ENCODE assay signal across 13 cellular contexts in the genomic region with DNA sequence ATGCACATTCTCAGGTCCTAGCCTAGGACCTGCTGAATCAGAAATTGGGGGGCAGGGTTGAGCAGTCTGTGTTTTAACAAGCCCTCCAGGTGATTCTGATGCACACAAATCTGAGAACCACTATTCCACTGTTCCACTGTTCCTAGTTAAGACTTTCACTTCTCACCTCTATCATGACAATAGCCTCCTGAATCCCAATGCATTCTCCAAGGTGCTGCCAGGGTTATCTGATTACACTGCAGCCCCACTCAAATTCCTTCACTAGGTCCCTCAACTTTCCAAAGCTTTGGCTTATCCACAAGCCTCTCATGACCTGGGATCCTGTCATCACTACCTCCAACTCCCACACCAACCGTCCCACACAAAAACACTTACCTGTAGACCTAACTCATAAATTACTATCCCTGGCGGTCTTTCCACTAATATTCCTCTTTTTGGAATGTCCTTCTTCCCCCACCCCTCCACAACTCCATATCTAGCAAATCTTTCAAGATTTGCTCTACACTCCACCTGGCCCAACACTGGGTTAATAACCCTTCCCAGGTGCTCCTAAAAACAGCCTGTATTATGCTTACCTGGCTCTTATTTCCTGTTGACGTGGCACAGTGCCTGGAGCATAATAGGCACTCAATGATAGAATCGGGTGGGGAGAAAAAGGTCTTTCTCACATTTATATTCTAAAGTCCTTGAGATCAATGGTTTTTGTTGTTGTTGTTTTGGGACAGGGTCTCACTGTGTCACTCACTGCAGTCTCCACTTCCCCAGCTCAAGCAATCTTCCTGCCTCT. TPM values are rescaled to one million over a fixed set of nuclear protein-coding genes. Genes with fewer than 3 reads are reported as not detected.
A peak's percentile ranks its signal among the peaks of the same experiment; 100 is the strongest.
DNase-seq lines count a peak whose midpoint lies in the region; ATAC-seq and TF ChIP-seq lines count a peak whose summit lies in the region.
"Had no signal": no experiment of that assay in that cellular context is flagged by ENCODE, and none has a peak within 500 bp of the region (broad histone marks: within the 10 kb centered on the region; RNA-seq: fewer than 3 reads in every experiment).

No MANE protein-coding gene starts in this region.

- H3K27me3 Mint-ChIP-seq in activated CD4-positive, alpha-beta T cell treated with anti-CD3 and anti-CD28 coated beads for 36 hours: no peaks in the 10 kb centered on the region
- no peaks in the 10 kb centered on the region for H3K27me3 Mint-ChIP-seq in effector memory CD8-positive, alpha-beta T cell
- no peaks in the 10 kb centered on the region for H3K27me3 Mint-ChIP-seq in osteocyte (ENCODE audit: unreplicated experiment)

- H3K4me1 Mint-ChIP-seq in activated CD4-positive, alpha-beta T cell treated with anti-CD3 and anti-CD28 coated beads for 36 hours: peaks cover 57% of the 10 kb centered on the region
- peaks cover 53 to 58% of the 10 kb centered on the region in 2 donors for H3K4me1 Mint-ChIP-seq in effector memory CD8-positive, alpha-beta T cell (ENCODE audit: low read depth in 2 of 2)
- H3K4me1 Mint-ChIP-seq in osteocyte (ENCODE audit: unreplicated experiment): peaks cover 53% of the 10 kb centered on the region

- CTCF ChIA-PET in activated CD4-positive, alpha-beta T cell treated with anti-CD3 and anti-CD28 coated beads for 36 hours (lab: Charles Lee): interaction anchor here (1.4 kb wide), 1 partner anchor 19 kb away, joined by 4 read pairs; no protein-coding TSS in a partner anchor

- no peak for DNase-seq in activated CD4-positive, alpha-beta T cell treated with anti-CD3 and anti-CD28 coated beads for 36 hours
- DNase-seq in activated CD4-positive, alpha-beta T cell treated with anti-CD3 and anti-CD28 coated beads for 1 hour: no peak
- DNase-seq in NCI-H1105 treated with DMSO at 0.1 percent for 48 hours (lab: John Stamatoyannopoulos, UW) (peak; percentile 63), osteocyte (ENCODE audit: extremely low spot score, unreplicated experiment) (no peak), MG63 (no peak), GM19238 (ENCODE audit: insufficient read length, low spot score) (no peak), Ammon's horn (ENCODE audit: low spot score) (no peak)
- no peak for DNase-seq in effector memory CD8-positive, alpha-beta T cell
- DNase-seq: activated CD4-positive, CD25-positive, alpha-beta regulatory T cell; activated T-cell treated with anti-CD3 and anti-CD28 coated beads, Interleukin-2, amount 50 U/mL, for 4 hours; NCI-H226; SK-N-SH had no signal

- no peaks in the 10 kb centered on the region for H3K27me3 ChIP-seq in MG63

- TF ChIP-seq CTCF in osteocyte (IDR thresholded peaks at IDR 0.05): no peak

- no peak overlapping the region for H3K4me3 ChIP-seq in MG63
- H3K4me3 ChIP-seq: skin epidermis had no signal

- peak overlapping the region; percentile 12 for H3K27ac Mint-ChIP-seq in activated CD4-positive, alpha-beta T cell treated with anti-CD3 and anti-CD28 coated beads for 36 hours
- H3K27ac Mint-ChIP-seq in effector memory CD8-positive, alpha-beta T cell: peak overlapping the region; percentile 39 to 67
- peak overlapping the region; percentile 9 for H3K27ac Mint-ChIP-seq in osteocyte (ENCODE audit: unreplicated experiment)

- ATAC-seq in activated CD4-positive, alpha-beta T cell treated with anti-CD3 and anti-CD28 coated beads for 36 hours: no peak
- ATAC-seq in effector memory CD8-positive, alpha-beta T cell (replicated peaks): no peak

- peaks cover 50% of the 10 kb centered on the region for H3K36me3 Mint-ChIP-seq in activated CD4-positive, alpha-beta T cell treated with anti-CD3 and anti-CD28 coated beads for 36 hours (ENCODE audit: low read depth)
- peaks cover 9% of the 10 kb centered on the region for H3K36me3 Mint-ChIP-seq in effector memory CD8-positive, alpha-beta T cell (ENCODE audit: insufficient read depth)
- peaks cover 27% of the 10 kb centered on the region for H3K36me3 Mint-ChIP-seq in osteocyte (ENCODE audit: unreplicated experiment)

- POLR2A ChIA-PET in activated CD4-positive, alpha-beta T cell treated with anti-CD3 and anti-CD28 coated beads for 36 hours (lab: Charles Lee): no interaction called here

- intact Hi-C loops in activated CD4-positive, alpha-beta T cell treated with anti-CD3 and anti-CD28 coated beads for 36 hours (cut with DNase I, micrococcal nuclease): no loop called here

- H3K9me3 Mint-ChIP-seq in activated CD4-positive, alpha-beta T cell treated with anti-CD3 and anti-CD28 coated beads for 36 hours (ENCODE audit: low read depth): peaks cover 8% of the 10 kb centered on the region
- H3K9me3 Mint-ChIP-seq in effector memory CD8-positive, alpha-beta T cell: no peaks in the 10 kb centered on the region
- no peaks in the 10 kb centered on the region for H3K9me3 Mint-ChIP-seq in osteocyte (ENCODE audit: unreplicated experiment)

- no peaks in the 10 kb centered on the region for H3K9me3 ChIP-seq in MG63
- H3K9me3 ChIP-seq: SK-N-SH had no signal

- H3K4me3 Mint-ChIP-seq in activated CD4-positive, alpha-beta T cell treated with anti-CD3 and anti-CD28 coated beads for 36 hours: no peak overlapping the region
- peak overlapping the region; percentile 6 to 9 for H3K4me3 Mint-ChIP-seq in effector memory CD8-positive, alpha-beta T cell
- H3K4me3 Mint-ChIP-seq in osteocyte (ENCODE audit: unreplicated experiment): no peak overlapping the region
- H3K4me3 Mint-ChIP-seq: activated T-cell treated with anti-CD3 and anti-CD28 coated beads, Interleukin-2, amount 50 U/mL, for 4 hours had no signal

- peaks cover 28% of the 10 kb centered on the region for H3K36me3 ChIP-seq in MG63

RNA-seq across cellular contexts. Expression of a gene that starts 27.2 kb away (rescaled TPM):
- total RNA-seq in activated CD4-positive, alpha-beta T cell treated with anti-CD3 and anti-CD28 coated beads for 36 hours: 100 to 1,000 TPM; 164 to 226 TPM
- total RNA-seq in osteocyte: 370 and 381 TPM in 2 replicates
- 99.0 and 103 TPM in 2 replicates for total RNA-seq in MG63 (2014; rRNA removed; shearing (Covaris generic); ENCODE audit: low replicate concordance)

Comparison
In these comparisons a context has a peak if more than half of its experiments do, and no peak if none do; other contexts are left out.
1. H3K4me3 Mint-ChIP-seq: peak in effector memory CD8-positive, alpha-beta T cell (2 of 2); none in activated CD4-positive, alpha-beta T cell treated with anti-CD3 and anti-CD28 coated beads for 36 hours (single experiment) and osteocyte (single experiment).
2. Peak in every context shown above with its lines, with median percentiles within 50 percentile points of each other: H3K27ac Mint-ChIP-seq.